In the genomic region with DNA sequence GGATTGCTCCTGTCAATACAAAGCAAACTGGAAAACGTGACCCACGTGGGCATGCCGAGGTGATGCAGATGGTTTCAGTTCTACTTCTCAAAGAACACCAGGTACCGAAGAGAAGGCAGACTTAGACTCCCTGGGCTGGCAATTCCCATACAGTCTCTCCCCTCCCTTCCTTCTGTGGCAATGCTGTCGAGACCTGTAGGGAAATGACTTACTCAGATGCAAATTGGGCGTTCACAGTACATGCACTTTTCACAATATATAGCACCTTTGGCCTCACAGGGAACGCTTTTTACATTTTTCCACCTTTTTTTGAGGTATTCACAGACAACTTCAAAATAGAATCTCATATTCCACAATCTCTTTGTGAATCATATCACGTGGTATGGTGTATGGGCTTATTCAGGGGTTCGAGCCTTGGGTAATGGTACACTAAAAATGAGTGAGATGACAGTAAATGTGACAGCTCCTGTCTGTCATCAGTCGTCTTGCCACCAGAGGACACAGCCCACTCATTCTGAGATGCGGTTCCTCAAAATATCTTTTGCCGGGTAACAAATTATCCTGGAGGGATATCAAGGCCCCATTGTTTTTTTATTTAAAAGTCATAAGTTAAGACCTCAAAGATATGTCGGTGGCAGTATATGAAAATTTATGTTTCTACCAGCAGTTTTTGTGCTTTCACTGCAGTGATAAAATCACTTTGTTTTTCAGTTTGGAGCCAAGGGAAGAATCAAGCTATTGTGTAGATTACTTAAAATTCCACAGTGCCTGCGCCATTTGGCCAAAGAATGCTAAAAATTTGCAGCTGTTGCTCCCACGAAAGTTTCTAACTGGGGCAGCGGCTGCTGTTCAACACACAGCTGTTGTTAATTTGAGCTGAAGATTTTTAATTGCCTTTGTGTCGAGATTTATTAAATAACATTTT, we compare ENCODE assay signal across 9 cellular contexts.
A peak's percentile ranks its signal among the peaks of the same experiment; 100 is the strongest.
DNase-seq lines count a peak whose midpoint lies in the region; ATAC-seq and TF ChIP-seq lines count a peak whose summit lies in the region.
"Had no signal": no experiment of that assay in that cellular context is flagged by ENCODE, and none has a peak within 500 bp of the region (broad histone marks: within the 10 kb centered on the region; RNA-seq: fewer than 3 reads in every experiment).

No MANE protein-coding gene starts in this region.

- no peaks in the 10 kb centered on the region for H3K9me3 ChIP-seq in body of pancreas
- no peaks in the 10 kb centered on the region for H3K9me3 ChIP-seq in iPS-18a (ENCODE audit: control insufficient read depth, low read depth, low read length)
- H3K9me3 ChIP-seq in OCI-LY7 (ENCODE audit: low read length), result no peaks in the 10 kb centered on the region

- no peaks in the 10 kb centered on the region for H4K20me1 ChIP-seq in OCI-LY7 (ENCODE audit: insufficient read depth, low read length)

- intact Hi-C loops in body of pancreas (cut with DNase I), result no loop called here
- intact Hi-C loops in OCI-LY7 (cut with micrococcal nuclease; ENCODE audit: unreplicated experiment), result no loop called here

- CTCF ChIA-PET in OCI-LY7 (lab: Charles Lee; ENCODE audit: unreplicated experiment), result no interaction called here

- H3K27me3 ChIP-seq in body of pancreas (no peaks in the 10 kb centered on the region), iPS-18a (ENCODE audit: control insufficient read depth, insufficient read depth, low read length) (no peaks in the 10 kb centered on the region)

- TF ChIP-seq CTCF in body of pancreas (IDR thresholded peaks at IDR 0.05), result no peak
- TF ChIP-seq CTCF in OCI-LY7 (conservative IDR thresholded peaks at IDR 0.05; ENCODE audit: low read length), result no peak

- H3K36me3 ChIP-seq in body of pancreas (replicated peaks in 1 of 2; ENCODE audit: insufficient read depth in 1 of 2, low read depth in 2 of 2), result no peaks in the 10 kb centered on the region
- no peaks in the 10 kb centered on the region for H3K36me3 ChIP-seq in iPS-18a (ENCODE audit: control insufficient read depth, low read depth, low read length)
- no peaks in the 10 kb centered on the region for H3K36me3 ChIP-seq in OCI-LY7 (ENCODE audit: insufficient read depth, low read length)

- no peaks in the 10 kb centered on the region for H3K79me2 ChIP-seq in OCI-LY7 (ENCODE audit: insufficient read depth, low read depth, low read length)

- peak; percentile 59 for ATAC-seq in body of pancreas
- ATAC-seq in GM21447 (IDR thresholded peaks at IDR 0.05; ENCODE audit: unreplicated experiment), result no peak

- peaks cover 12% of the 10 kb centered on the region for H3K4me1 ChIP-seq in body of pancreas
- peaks cover 17% of the 10 kb centered on the region for H3K4me1 ChIP-seq in iPS-18a (ENCODE audit: control insufficient read depth, low read depth, low read length)
- no peaks in the 10 kb centered on the region for H3K4me1 ChIP-seq in OCI-LY7 (ENCODE audit: insufficient read depth, low read length, poor library complexity, severe bottlenecking)

- no peak overlapping the region for H2AFZ ChIP-seq in OCI-LY7 (ENCODE audit: low read length)

- peak overlapping the region in 2 of 4 donors; percentile 1 to 56 for H3K27ac ChIP-seq in body of pancreas
- no peak overlapping the region for H3K27ac ChIP-seq in iPS-18a (ENCODE audit: low read length)
- no peak overlapping the region for H3K27ac ChIP-seq in OCI-LY7 (ENCODE audit: low read depth, low read length, poor library complexity, severe bottlenecking)

- BruUV-seq in OCI-LY7 (replicated peaks; lab: Mats Ljungman, UMichigan), result no TSS peak

- POLR2A ChIA-PET in OCI-LY7 (lab: Charles Lee), result interaction anchor here (0.7 kb wide), 1 partner anchor 1245 kb away, joined by 4 read pairs; no protein-coding TSS in a partner anchor

- 53 to 58% methylated on average over 17 of the region's 17 CpGs for WGBS in body of pancreas, 2 donors

- no peaks in the 10 kb centered on the region for H3K9me2 ChIP-seq in OCI-LY7 (ENCODE audit: insufficient read depth, low read length)

- H3K4me2 ChIP-seq in OCI-LY7 (ENCODE audit: low read length), result no peak overlapping the region

- DNase-seq in HCEC 1CT, result peak; percentile 93
- DNase-seq in body of pancreas, result peak in 2 of 4 donors; percentile 13 to 19
- peak; percentile 70 for DNase-seq in skeletal muscle cell (ENCODE audit: low read depth)
- no peak for DNase-seq in OCI-LY7 (ENCODE audit: low spot score)
- DNase-seq in activated CD8-positive, alpha-beta memory T cell treated with anti-CD3 and anti-CD28 coated beads, Interleukin-2, amount 50 U/mL, for 48 hours, result no peak
- DNase-seq in stimulated activated naive CD4-positive, alpha-beta T cell (lab: John Stamatoyannopoulos, UW), result no peak
- DNase-seq: activated CD4-positive, alpha-beta T cell treated with anti-CD3 and anti-CD28 coated beads, Interleukin-2, amount 50 U/mL, for 48 hours had no signal

- TF ChIP-seq POLR2A in body of pancreas (IDR thresholded peaks at IDR 0.05), result no peak

- H3K4me3 ChIP-seq in body of pancreas, result no peak overlapping the region
- H3K4me3 ChIP-seq in iPS-18a (ENCODE audit: low read length), result peak overlapping the region; percentile 13
- H3K4me3 ChIP-seq in skeletal muscle cell (ENCODE audit: low read depth, low read length), result no peak overlapping the region
- H3K4me3 ChIP-seq in OCI-LY7 (ENCODE audit: low read depth, low read length, poor library complexity, severe bottlenecking), result no peak overlapping the region

- peak overlapping the region; percentile 29 for H3K9ac ChIP-seq in iPS-18a (ENCODE audit: low read length)

Comparison
In these comparisons a context has a peak if more than half of its experiments do, and no peak if none do; other contexts are left out.
1. DNase-seq: peak in HCEC 1CT (single experiment) and skeletal muscle cell (single experiment); none in OCI-LY7 (single experiment), activated CD8-positive, alpha-beta memory T cell treated with anti-CD3 and anti-CD28 coated beads, Interleukin-2, amount 50 U/mL, for 48 hours (single experiment) and stimulated activated naive CD4-positive, alpha-beta T cell (0 of 6).